ENCODE assay signal across 11 cellular contexts in the genomic region with DNA sequence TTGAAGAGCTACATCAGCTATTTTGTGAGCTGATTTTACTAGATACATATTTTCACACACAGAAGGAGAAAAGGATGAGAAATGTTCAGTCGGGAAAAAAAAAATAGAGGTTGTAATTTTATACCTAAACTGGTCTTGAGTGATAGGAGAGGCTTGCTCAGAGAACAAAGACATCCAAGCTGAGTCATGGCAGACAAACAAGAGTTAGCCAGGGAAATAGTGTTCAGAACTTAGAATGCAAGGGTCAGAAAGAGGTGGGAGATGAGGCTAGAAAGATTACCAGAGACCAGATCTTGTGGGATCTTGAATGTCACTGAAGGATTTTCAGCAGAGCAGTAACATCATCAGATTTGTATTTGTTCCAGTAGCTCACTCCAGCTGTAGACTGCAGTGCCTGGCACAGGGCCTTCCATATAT.
DNase-seq lines count a peak whose midpoint lies in the region; TF ChIP-seq lines count a peak whose summit lies in the region.
"Had no signal": no experiment of that assay in that cellular context is flagged by ENCODE, and none has a peak within 500 bp of the region (broad histone marks: within the 10 kb centered on the region; RNA-seq: fewer than 3 reads in every experiment).

No MANE protein-coding gene starts in this region.

- no peak for TF ChIP-seq POLR2A in thyroid gland (IDR thresholded peaks at IDR 0.05)

- peaks cover 49% of the 10 kb centered on the region for H3K36me3 Mint-ChIP-seq in activated T-cell treated with anti-CD3 and anti-CD28 coated beads, Interleukin-2, amount 50 U/mL, for 24 hours (ENCODE audit: low read depth)

- H3K27me3 ChIP-seq in brain microvascular endothelial cell (replicated peaks), result no peaks in the 10 kb centered on the region
- H3K27me3 ChIP-seq in thyroid gland, result no peaks in the 10 kb centered on the region

- peaks cover 21 to 44% of the 10 kb centered on the region in 2 donors for H3K4me1 ChIP-seq in thyroid gland

- peaks cover 33% of the 10 kb centered on the region for H3K4me1 Mint-ChIP-seq in activated T-cell treated with anti-CD3 and anti-CD28 coated beads, Interleukin-2, amount 50 U/mL, for 24 hours (ENCODE audit: low read depth)

- 58 to 64% methylated on average over 1 of the region's 1 CpG for WGBS in thyroid gland, 2 donors

- H3K4me3 ChIP-seq in brain microvascular endothelial cell (ENCODE audit: low read depth, low read length) (no peak overlapping the region), thyroid gland (replicated peaks in 1 of 3) (no peak overlapping the region)
- H3K4me3 ChIP-seq: SK-N-MC had no signal

- H3K36me3 ChIP-seq in brain microvascular endothelial cell (replicated peaks), result no peaks in the 10 kb centered on the region
- no peaks in the 10 kb centered on the region for H3K36me3 ChIP-seq in thyroid gland

- H3K27ac ChIP-seq in brain microvascular endothelial cell (peak overlapping the region; percentile 87), thyroid gland (peak overlapping the region; percentile 5 to 74 (median 57))
- H3K27ac ChIP-seq: SK-N-MC had no signal

- no peak for TF ChIP-seq CTCF in brain microvascular endothelial cell (IDR thresholded peaks at IDR 0.05; ENCODE audit: low read depth, low read length, missing control alignments)
- TF ChIP-seq CTCF in thyroid gland (IDR thresholded peaks at IDR 0.05), result no peak

- no peaks in the 10 kb centered on the region for H3K27me3 Mint-ChIP-seq in activated T-cell treated with anti-CD3 and anti-CD28 coated beads, Interleukin-2, amount 50 U/mL, for 24 hours

- H3K4me3 Mint-ChIP-seq in activated T-cell treated with anti-CD3 and anti-CD28 coated beads, Interleukin-2, amount 50 U/mL, for 24 hours, result no peak overlapping the region

- no peaks in the 10 kb centered on the region for H3K9me3 ChIP-seq in thyroid gland

- DNase-seq in activated T-cell treated with anti-CD3 and anti-CD28 coated beads, Interleukin-2, amount 50 U/mL, for 24 hours, result no peak
- DNase-seq in activated T-cell treated with anti-CD3 and anti-CD28 coated beads for 4 hours (no peak), brain microvascular endothelial cell (peak; percentile 85), iris pigment epithelial cell (ENCODE audit: low read depth) (peak; percentile 97), thyroid gland (no peak), NOMO-1 treated with dmso at 0.1 percent for 144 hours (lab: John Stamatoyannopoulos, UW; ENCODE audit: unreplicated experiment) (no peak), hepatic stellate cell (ENCODE audit: low spot score) (no peak), posterior cingulate gyrus (no peak)
- DNase-seq: central memory CD4-positive, alpha-beta T cell; NCI-H2227 treated with DMSO at 0.1 percent for 48 hours had no signal

- H3K27ac Mint-ChIP-seq in activated T-cell treated with anti-CD3 and anti-CD28 coated beads, Interleukin-2, amount 50 U/mL, for 24 hours, result peak overlapping the region; percentile 51

- in situ Hi-C loops in brain microvascular endothelial cell (cut with HindIII; ENCODE audit: low pct_ligation_motif_present, low sequenced_read_pairs), result no loop called here

- H3K9me3 Mint-ChIP-seq in activated T-cell treated with anti-CD3 and anti-CD28 coated beads, Interleukin-2, amount 50 U/mL, for 24 hours, result no peaks in the 10 kb centered on the region

- intact Hi-C loops in thyroid gland (cut with DNase I), result no loop called here
- intact Hi-C loops in posterior cingulate gyrus (cut with DNase I), result no loop called here

Comparison
In these comparisons a context has a peak if more than half of its experiments do, and no peak if none do; other contexts are left out.
1. DNase-seq: peak in brain microvascular endothelial cell (single experiment) and iris pigment epithelial cell (single experiment); none in activated T-cell treated with anti-CD3 and anti-CD28 coated beads, Interleukin-2, amount 50 U/mL, for 24 hours (single experiment), activated T-cell treated with anti-CD3 and anti-CD28 coated beads for 4 hours (single experiment), thyroid gland (0 of 2), NOMO-1 treated with dmso at 0.1 percent for 144 hours (single experiment), hepatic stellate cell (single experiment) and posterior cingulate gyrus (0 of 10).